In the genomic region with DNA sequence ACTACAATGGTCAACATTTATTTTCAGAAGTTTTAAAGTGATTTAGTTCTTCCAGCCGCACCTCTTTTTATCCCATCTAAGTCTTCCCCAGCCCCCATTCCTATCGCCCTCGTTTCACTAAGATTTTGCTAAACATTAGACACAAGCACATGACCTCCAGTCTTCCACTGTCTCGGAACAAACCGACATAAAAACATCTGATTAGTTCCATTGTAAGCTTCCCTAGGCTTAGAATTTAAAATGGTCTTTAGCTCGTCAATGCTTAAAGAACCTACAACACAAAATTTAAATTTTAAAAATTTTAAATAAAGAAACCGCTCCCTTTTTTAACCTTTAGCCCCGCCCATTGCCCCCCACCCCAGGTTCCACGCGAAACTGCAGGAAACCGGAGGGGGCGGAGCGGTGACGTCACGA, we compare ENCODE assay signal across 8 cellular contexts. TPM values are rescaled to one million over a fixed set of nuclear protein-coding genes. Genes with fewer than 3 reads are reported as not detected.
DNase-seq lines count a peak whose midpoint lies in the region; ATAC-seq and TF ChIP-seq lines count a peak whose summit lies in the region.

No MANE protein-coding gene starts in this region.

- peaks cover 29% of the 10 kb centered on the region for H3K4me1 ChIP-seq in OCI-LY1 (ENCODE audit: insufficient read depth, low read length, severe bottlenecking)

- no peaks in the 10 kb centered on the region for H3K9me3 ChIP-seq in OCI-LY1 (ENCODE audit: low read length)

- peak overlapping the region; percentile 87 for H3K4me2 ChIP-seq in OCI-LY1 (ENCODE audit: low read length)

- H3K9me2 ChIP-seq in OCI-LY1 (ENCODE audit: low read depth, low read length) = no peaks in the 10 kb centered on the region

- H4K20me1 ChIP-seq in OCI-LY1 (ENCODE audit: insufficient read depth, low read length) = peaks cover 9% of the 10 kb centered on the region; the same call in 1 of the 2 replicates

- H3K4me3 ChIP-seq in OCI-LY1 (ENCODE audit: low read depth, low read length, poor library complexity, severe bottlenecking) (peak overlapping the region; percentile 94), kidney epithelial cell (ENCODE audit: low read depth, low read length) (peak overlapping the region; percentile 48)

- H3K27me3 ChIP-seq in OCI-LY1 (ENCODE audit: insufficient read depth, low read length) = no peaks in the 10 kb centered on the region
- no peaks in the 10 kb centered on the region for H3K27me3 ChIP-seq in kidney epithelial cell (ENCODE audit: control insufficient read depth, insufficient read depth, low read length)

- DNase-seq in NCI-H187 treated with DMSO at 0.1 percent for 48 hours (lab: John Stamatoyannopoulos, UW) = peak; percentile 83
- DNase-seq in NCI-H187 (lab: John Stamatoyannopoulos, UW) = no peak
- peak; percentile 66 for DNase-seq in amniotic stem cell (lab: John Stamatoyannopoulos, UW)
- DNase-seq in kidney epithelial cell (ENCODE audit: low read depth) = no peak
- peak; percentile 98 for DNase-seq in stimulated activated CD8-positive, alpha-beta memory T cell treated with anti-CD3 and anti-CD28 coated beads, Interleukin-4, amount 100 ng/mL, for 48 hours
- no peak for DNase-seq in GM19240 (ENCODE audit: insufficient read length, low spot score)

- H3F3A ChIP-seq in OCI-LY1 (ENCODE audit: insufficient read depth, low read length) = peaks cover 3% of the 10 kb centered on the region; the same call in 1 of the 2 replicates

- H3K27ac ChIP-seq in OCI-LY1 (ENCODE audit: low read depth, low read length, poor library complexity, severe bottlenecking) = peak overlapping the region; percentile 87

- H3K79me2 ChIP-seq in OCI-LY1 (ENCODE audit: insufficient read depth, low read length) = peaks cover 35% of the 10 kb centered on the region

- TF ChIP-seq CTCF in OCI-LY1 (IDR thresholded peaks at IDR 0.05; ENCODE audit: low read length) (no peak), kidney epithelial cell (IDR thresholded peaks at IDR 0.05; ENCODE audit: insufficient read depth, low read length, poor library complexity, severe bottlenecking) (no peak)

- H3K36me3 ChIP-seq in OCI-LY1 (ENCODE audit: insufficient read depth, low read length) (peaks cover 15% of the 10 kb centered on the region; the same call in 1 of the 2 replicates), kidney epithelial cell (ENCODE audit: control insufficient read depth, insufficient read depth, low read length) (peaks cover 4% of the 10 kb centered on the region)

- H2AFZ ChIP-seq in OCI-LY1 (ENCODE audit: low read length) = peak overlapping the region; percentile 96

- peak overlapping the region; percentile 73 for H3K9ac ChIP-seq in OCI-LY1 (ENCODE audit: low read length)

- peak; percentile 11 for ATAC-seq in HG02763 (IDR thresholded peaks at IDR 0.05; ENCODE audit: unreplicated experiment)

RNA-seq across cellular contexts. Expression of gene TSC22D2, which starts 0.3 kb away (rescaled TPM):
- total RNA-seq in kidney epithelial cell = 13.3 and 16.8 TPM in 2 replicates

Comparison
In these comparisons a context has a peak if more than half of its experiments do, and no peak if none do; other contexts are left out.
1. DNase-seq: peak in NCI-H187 treated with DMSO at 0.1 percent for 48 hours (single experiment), amniotic stem cell (single experiment) and stimulated activated CD8-positive, alpha-beta memory T cell treated with anti-CD3 and anti-CD28 coated beads, Interleukin-4, amount 100 ng/mL, for 48 hours (single experiment); none in NCI-H187 (0 of 2), kidney epithelial cell (single experiment) and GM19240 (single experiment).